1 cellular context compared by ENCODE assay signal in genomic region chr9:127876764-127877562, GRCh38.
TF ChIP-seq lines count a peak whose summit lies in the region.

No MANE protein-coding gene starts in this region.

TF ChIP-seq in WTC11, 78 proteins besides CTCF, POLR2A, EP300 and RAD21 (continued from another document):
- TF ChIP-seq, protein P1, sequence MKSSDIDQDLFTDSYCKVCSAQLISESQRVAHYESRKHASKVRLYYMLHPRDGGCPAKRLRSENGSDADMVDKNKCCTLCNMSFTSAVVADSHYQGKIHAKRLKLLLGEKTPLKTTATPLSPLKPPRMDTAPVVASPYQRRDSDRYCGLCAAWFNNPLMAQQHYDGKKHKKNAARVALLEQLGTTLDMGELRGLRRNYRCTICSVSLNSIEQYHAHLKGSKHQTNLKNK (CRISPR knock-in tag; IDR thresholded peaks at IDR 0.05): no peak
- TF ChIP-seq MYBL2 (CRISPR knock-in tag; IDR thresholded peaks at IDR 0.05): no peak
- TF ChIP-seq PREB (CRISPR knock-in tag; IDR thresholded peaks at IDR 0.05; ENCODE audit: borderline replicate concordance): no peak
- TF ChIP-seq RELA (CRISPR knock-in tag; IDR thresholded peaks at IDR 0.05; ENCODE audit: borderline replicate concordance): no peak
- no peak for TF ChIP-seq ZNF232 (CRISPR knock-in tag; IDR thresholded peaks at IDR 0.05)
- no peak for TF ChIP-seq ZSCAN18 (CRISPR knock-in tag; IDR thresholded peaks at IDR 0.05)
- TF ChIP-seq STAT6 (CRISPR knock-in tag; conservative IDR thresholded peaks at IDR 0.05; ENCODE audit: low read depth): no peak
- no peak for TF ChIP-seq ZNF396 (CRISPR knock-in tag; IDR thresholded peaks at IDR 0.05; ENCODE audit: borderline replicate concordance)
- no peak for TF ChIP-seq ETV6 (CRISPR knock-in tag; IDR thresholded peaks at IDR 0.05)
